ENCODE assay signal across 8 cellular contexts in genomic region chr17:18187816-18188761, GRCh38. TPM values are rescaled to one million over a fixed set of nuclear protein-coding genes. Genes with fewer than 3 reads are reported as not detected.
DNase-seq lines count a peak whose midpoint lies in the region; ATAC-seq, FAIRE-seq and TF ChIP-seq lines count a peak whose summit lies in the region.

No MANE protein-coding gene starts in this region.

- H3K27ac Mint-ChIP-seq in CD4-positive, alpha-beta memory T cell = peak overlapping the region; percentile 55 to 97 (median 85)

- TF ChIP-seq CTCF in neural cell (IDR thresholded peaks at IDR 0.05; ENCODE audit: poor library complexity, severe bottlenecking) = no peak

- ATAC-seq in GM18870 (IDR thresholded peaks at IDR 0.05; ENCODE audit: unreplicated experiment) (no peak), GM21786 (IDR thresholded peaks at IDR 0.05; ENCODE audit: unreplicated experiment) (no peak)

- H3K27me3 ChIP-seq in CD4-positive, alpha-beta memory T cell (ENCODE audit: insufficient read depth, low read length) = no peaks in the 10 kb centered on the region
- no peaks in the 10 kb centered on the region for H3K27me3 ChIP-seq in effector memory CD4-positive, alpha-beta T cell (replicated peaks; ENCODE audit: control insufficient read depth, insufficient read depth, low read length, poor library complexity, severe bottlenecking)
- no peaks in the 10 kb centered on the region for H3K27me3 ChIP-seq in neural cell (ENCODE audit: insufficient read depth, low read depth, low read length)

- H3K27me3 Mint-ChIP-seq in CD4-positive, alpha-beta memory T cell = no peaks in the 10 kb centered on the region

- H3K9me3 ChIP-seq in CD4-positive, alpha-beta memory T cell (ENCODE audit: control insufficient read depth in 1 of 2, low read length in 2 of 2) = no peaks in the 10 kb centered on the region
- no peaks in the 10 kb centered on the region for H3K9me3 ChIP-seq in effector memory CD4-positive, alpha-beta T cell (ENCODE audit: control insufficient read depth, low read length)
- no peaks in the 10 kb centered on the region for H3K9me3 ChIP-seq in neural cell (ENCODE audit: low read length)

- peak overlapping the region; percentile 2 for H3K9ac ChIP-seq in neural cell (ENCODE audit: low read length)

- no peaks in the 10 kb centered on the region for H3K9me2 ChIP-seq in neural cell (ENCODE audit: insufficient read depth, low read length)

- peak; percentile 72 for FAIRE-seq in RCC 7860 (lab: Jason Lieb, UNC)

- intact Hi-C loops in CD4-positive, alpha-beta memory T cell (cut with micrococcal nuclease) = loop anchor here (10.0 kb wide), 1 partner anchor 1533 kb away; the partner anchor contains the start of gene ZNF624

- TF ChIP-seq EP300 in neural cell (conservative IDR thresholded peaks at IDR 0.05; ENCODE audit: poor library complexity, severe bottlenecking) = no peak

- peaks cover 74% of the 10 kb centered on the region for H3K79me2 ChIP-seq in neural cell (replicated peaks; ENCODE audit: insufficient read depth, low read length)

- TF ChIP-seq RAD21 in neural cell (conservative IDR thresholded peaks at IDR 0.05) = no peak

- DNase-seq in CD4-positive, alpha-beta memory T cell = no peak
- DNase-seq in RCC 7860 (ENCODE audit: low spot score) (peak; percentile 76), foreskin melanocyte (no peak), SKM-1 treated with dmso at 0.1 percent for 144 hours (lab: John Stamatoyannopoulos, UW; ENCODE audit: unreplicated experiment) (no peak)
- no peak for DNase-seq in effector memory CD4-positive, alpha-beta T cell

- POLR2A ChIA-PET in CD4-positive, alpha-beta memory T cell (lab: Charles Lee; ENCODE audit: partially characterized antibody) = interaction anchor here (1.6 kb wide), 1 partner anchor 10 kb away, joined by 6 read pairs; no protein-coding TSS in a partner anchor

- H2AFZ ChIP-seq in neural cell (ENCODE audit: low read depth, low read length) = no peak overlapping the region

- peaks cover 44% of the 10 kb centered on the region for H4K20me1 ChIP-seq in neural cell (ENCODE audit: insufficient read depth)

- peaks cover 0 to 2% (median 0%) of the 10 kb centered on the region in 8 donors for H3K9me3 Mint-ChIP-seq in CD4-positive, alpha-beta memory T cell

- H3F3A ChIP-seq in neural cell (ENCODE audit: insufficient read depth, low read length, poor library complexity, severe bottlenecking) = no peaks in the 10 kb centered on the region

- peak overlapping the region; percentile 94 to 99 (median 96) for H3K4me3 Mint-ChIP-seq in CD4-positive, alpha-beta memory T cell

- peak overlapping the region; percentile 73 to 95 for H3K4me3 ChIP-seq in CD4-positive, alpha-beta memory T cell (ENCODE audit: low read length in 2 of 2)
- H3K4me3 ChIP-seq in effector memory CD4-positive, alpha-beta T cell (ENCODE audit: insufficient read depth, low read depth, low read length, poor library complexity, severe bottlenecking) = peak overlapping the region; percentile 83
- H3K4me3 ChIP-seq in neural cell (ENCODE audit: low read length) = peak overlapping the region; percentile 99

- peaks cover 59 to 85% (median 71%) of the 10 kb centered on the region in 4 donors for H3K4me1 Mint-ChIP-seq in CD4-positive, alpha-beta memory T cell

- peaks cover 10 to 61% of the 10 kb centered on the region in 2 donors for H3K36me3 Mint-ChIP-seq in CD4-positive, alpha-beta memory T cell

- peaks cover 7% of the 10 kb centered on the region for H3K36me3 ChIP-seq in CD4-positive, alpha-beta memory T cell (ENCODE audit: insufficient read depth, low read length)
- H3K36me3 ChIP-seq in effector memory CD4-positive, alpha-beta T cell (ENCODE audit: control insufficient read depth, insufficient read depth, low read length) = peaks cover 10% of the 10 kb centered on the region
- no peaks in the 10 kb centered on the region for H3K36me3 ChIP-seq in neural cell (ENCODE audit: insufficient read depth, low read length)

- CTCF ChIA-PET in CD4-positive, alpha-beta memory T cell (lab: Charles Lee; ENCODE audit: partially characterized antibody) = interaction anchor here (2.1 kb wide), 1 partner anchor 28 kb away, joined by 5 read pairs; no protein-coding TSS in a partner anchor

- peaks cover 77% of the 10 kb centered on the region for H3K4me1 ChIP-seq in CD4-positive, alpha-beta memory T cell (ENCODE audit: insufficient read depth, low read length)
- peaks cover 43% of the 10 kb centered on the region for H3K4me1 ChIP-seq in effector memory CD4-positive, alpha-beta T cell (ENCODE audit: control insufficient read depth, insufficient read depth, low read length, poor library complexity, severe bottlenecking)

- peak overlapping the region; percentile 28 for H3K27ac ChIP-seq in CD4-positive, alpha-beta memory T cell (ENCODE audit: low read depth, low read length)
- peak overlapping the region; percentile 7 for H3K27ac ChIP-seq in effector memory CD4-positive, alpha-beta T cell (ENCODE audit: insufficient read depth, low read length, poor library complexity, severe bottlenecking)
- no peak overlapping the region for H3K27ac ChIP-seq in neural cell (ENCODE audit: low read length)

- H3K4me2 ChIP-seq in neural cell (ENCODE audit: low read length) = peak overlapping the region; percentile 95

TF ChIP-seq in neural cell, 6 proteins besides CTCF, POLR2A, EP300 and RAD21:
- no peak for TF ChIP-seq SMC3 (conservative IDR thresholded peaks at IDR 0.05; ENCODE audit: poor library complexity)
- TF ChIP-seq MXI1 (conservative IDR thresholded peaks at IDR 0.05; ENCODE audit: poor library complexity, severe bottlenecking) = no peak
- TF ChIP-seq TAF1 (IDR thresholded peaks at IDR 0.05; ENCODE audit: low read depth) = no peak
- TF ChIP-seq EZH2 (IDR thresholded peaks at IDR 0.05; ENCODE audit: borderline replicate concordance, insufficient read depth, low read length, poor library complexity, severe bottlenecking) = no peak
- no peak for TF ChIP-seq POLR2AphosphoS5 (IDR thresholded peaks at IDR 0.05)
- TF ChIP-seq REST (IDR thresholded peaks at IDR 0.05; ENCODE audit: borderline replicate concordance) = no peak

RNA-seq across cellular contexts. Expression of gene ALKBH5, which starts 4.5 kb away (rescaled TPM):
- 100 to 1,000 TPM; 119 TPM for total RNA-seq in CD4-positive, alpha-beta memory T cell
- polyA plus RNA-seq in CD4-positive, alpha-beta memory T cell = 100 to 1,000 TPM; 128 to 132 TPM
- 55.0 and 63.0 TPM in 2 replicates for polyA plus RNA-seq in neural cell
- polyA minus RNA-seq in neural cell = 90.8 and 91.7 TPM in 2 replicates

RNA-seq across cellular contexts. Expression of gene LLGL1, which starts 37.3 kb away (rescaled TPM):
- 10 to 100 TPM; 19.9 to 20.5 TPM for total RNA-seq in CD4-positive, alpha-beta memory T cell
- polyA plus RNA-seq in CD4-positive, alpha-beta memory T cell = 1 to 10 TPM in 1 of 2 donors, under 1 TPM in 1; 0.25 to 1.3 TPM
- 52.2 and 59.5 TPM in 2 replicates for polyA plus RNA-seq in neural cell
- 48.7 and 61.1 TPM in 2 replicates for polyA minus RNA-seq in neural cell

Comparison
In these comparisons a context has a peak if more than half of its experiments do, and no peak if none do; other contexts are left out.
1. RNA of gene LLGL1, which starts 37.3 kb away (polyA plus RNA-seq): 52.2 to 59.5 TPM in neural cell; 0.25 to 1.3 TPM in CD4-positive, alpha-beta memory T cell; every median in the first group is over 10 times any median in the second.
2. Peak in every context shown above with its lines, with median percentiles within 50 percentile points of each other: H3K4me3 ChIP-seq.